8 cellular contexts compared by ENCODE assay signal in genomic region chr9:114155263-114155966, GRCh38. TPM values are rescaled to one million over a fixed set of nuclear protein-coding genes. Genes with fewer than 3 reads are reported as not detected.
DNase-seq lines count a peak whose midpoint lies in the region; ATAC-seq and TF ChIP-seq lines count a peak whose summit lies in the region.

Gene COL27A1 (plus strand): TSS chr9:114155537. CDS start chr9:114155951, 414 bp downstream.

- TF ChIP-seq POLR2A in esophagus squamous epithelium (IDR thresholded peaks at IDR 0.05), result no peak

- no peaks in the 10 kb centered on the region for H4K20me1 ChIP-seq in PC-3 (ENCODE audit: low read length)

- WGBS in esophagus squamous epithelium, 2 donors, result 0% methylated on average over 12 to 24 of the region's 58 CpGs

- DNase-seq in AG09319 (ENCODE audit: extremely low read depth, low read depth), result peak; percentile 55
- DNase-seq in PC-3, result peak; percentile 67
- DNase-seq in activated T-cell treated with anti-CD3 and anti-CD28 coated beads, Interleukin-2, amount 50 U/mL, for 72 hours, result peak; percentile 87 to 90
- DNase-seq in esophagus squamous epithelium (lab: John Stamatoyannopoulos, UW), result no peak
- DNase-seq in stimulated activated CD8-positive, alpha-beta memory T cell treated with anti-CD3 and anti-CD28 coated beads, Interleukin-4, amount 100 ng/mL, for 48 hours, result peak; percentile 94

- H3K4me1 ChIP-seq in PC-3 (ENCODE audit: insufficient read depth, low read length) (peaks cover 10% of the 10 kb centered on the region), esophagus squamous epithelium (peaks cover 21 to 57% (median 29%) of the 10 kb centered on the region in 3 donors), muscle layer of duodenum (ENCODE audit: control insufficient read depth in 1 of 2, insufficient read depth in 2 of 2, low read length in 2 of 2) (peaks cover 0 to 19% of the 10 kb centered on the region in 2 donors)

- ATAC-seq in GM19043 (IDR thresholded peaks at IDR 0.05; ENCODE audit: low read depth, unreplicated experiment), result peak; percentile 73
- peak; percentile 68 for ATAC-seq in HG03558 (IDR thresholded peaks at IDR 0.05; ENCODE audit: extremely low read depth, unreplicated experiment)
- peak; percentile 84 for ATAC-seq in PC-3
- ATAC-seq in activated T-cell treated with anti-CD3 and anti-CD28 coated beads, Interleukin-2, amount 50 U/mL, for 72 hours (replicated peaks in 1 of 2), result peak; percentile 90 to 91

- peak within 1 kb of the TSS; percentile 90 for H2AFZ ChIP-seq in PC-3 (ENCODE audit: low read length)

- intact Hi-C loops in PC-3 (cut with micrococcal nuclease), result loop anchor here (1.0 to 5.0 kb wide), 3 partner anchors 73 to 136 kb away; no protein-coding TSS in a partner anchor
- intact Hi-C loops in esophagus squamous epithelium (cut with DNase I), result loop anchor here (5.0 kb wide), 1 partner anchor 132 kb away; no protein-coding TSS in a partner anchor

- no peaks in the 10 kb centered on the region for H3K79me2 ChIP-seq in PC-3 (ENCODE audit: low read length)

- H3K9ac ChIP-seq in PC-3 (ENCODE audit: low read length), result peak within 1 kb of the TSS; percentile 51; the same call in 1 of the 2 replicates

- CTCF ChIA-PET in PC-3 (lab: Charles Lee), result interaction anchor here (0.6 to 1.0 kb wide), 2 partner anchors 119 to 136 kb away, joined by 3 read pairs; no protein-coding TSS in a partner anchor

- no peaks in the 10 kb centered on the region for H3K36me3 ChIP-seq in PC-3 (ENCODE audit: low read depth, low read length)
- no peaks in the 10 kb centered on the region for H3K36me3 ChIP-seq in esophagus squamous epithelium
- no peaks in the 10 kb centered on the region for H3K36me3 ChIP-seq in muscle layer of duodenum (ENCODE audit: control insufficient read depth in 1 of 2, insufficient read depth in 2 of 2, low read length in 2 of 2)

- no peaks in the 10 kb centered on the region for H3K9me3 Mint-ChIP-seq in activated T-cell treated with anti-CD3 and anti-CD28 coated beads, Interleukin-2, amount 50 U/mL, for 72 hours

- no peaks in the 10 kb centered on the region for H3F3A ChIP-seq in PC-3 (ENCODE audit: low read length, unreplicated experiment)

- no TSS peak for BruUV-seq in PC-3 (replicated peaks; lab: Mats Ljungman, UMichigan)

- no peaks in the 10 kb centered on the region for H3K9me3 ChIP-seq in PC-3 (ENCODE audit: low read length)
- no peaks in the 10 kb centered on the region for H3K9me3 ChIP-seq in esophagus squamous epithelium
- H3K9me3 ChIP-seq in muscle layer of duodenum (ENCODE audit: control insufficient read depth in 1 of 2, low read length in 2 of 2), result no peaks in the 10 kb centered on the region

- POLR2A ChIA-PET in PC-3 (lab: Charles Lee; ENCODE audit: unreplicated experiment), result no interaction called here

- H3K4me1 Mint-ChIP-seq in activated T-cell treated with anti-CD3 and anti-CD28 coated beads, Interleukin-2, amount 50 U/mL, for 72 hours (ENCODE audit: low read depth), result peaks cover 17% of the 10 kb centered on the region

- peak within 1 kb of the TSS; percentile 81 to 94 for H3K4me3 Mint-ChIP-seq in activated T-cell treated with anti-CD3 and anti-CD28 coated beads, Interleukin-2, amount 50 U/mL, for 72 hours

- H3K27me3 ChIP-seq in PC-3 (ENCODE audit: low read length) (no peaks in the 10 kb centered on the region), esophagus squamous epithelium (peaks cover 0 to 60% (median 6%) of the 10 kb centered on the region in 4 donors), muscle layer of duodenum (ENCODE audit: low read depth, low read length) (peaks cover 17% of the 10 kb centered on the region)

- H3K27me3 Mint-ChIP-seq in activated T-cell treated with anti-CD3 and anti-CD28 coated beads, Interleukin-2, amount 50 U/mL, for 72 hours (ENCODE audit: low read depth), result peaks cover 58% of the 10 kb centered on the region

- H3K9me2 ChIP-seq in PC-3 (replicated peaks; ENCODE audit: low read length), result no peaks in the 10 kb centered on the region

- H3K4me2 ChIP-seq in PC-3 (ENCODE audit: low read length), result peak within 1 kb of the TSS; percentile 89

- peak within 1 kb of the TSS; percentile 7 for H3K27ac Mint-ChIP-seq in activated T-cell treated with anti-CD3 and anti-CD28 coated beads, Interleukin-2, amount 50 U/mL, for 72 hours

- H3K27ac ChIP-seq in PC-3 (ENCODE audit: low read length) (no peak within 1 kb of the TSS), esophagus squamous epithelium (peak within 1 kb of the TSS; percentile 52 to 83 (median 74)), muscle layer of duodenum (ENCODE audit: low read length) (no peak within 1 kb of the TSS)

- H3K4me3 ChIP-seq in PC-3 (ENCODE audit: low read length) (peak within 1 kb of the TSS; percentile 72), esophagus squamous epithelium (peak within 1 kb of the TSS; percentile 40 to 71 (median 65)), muscle layer of duodenum (ENCODE audit: low read depth in 1 of 2, low read length in 2 of 2) (peak within 1 kb of the TSS; percentile 60 to 68)

- H3K36me3 Mint-ChIP-seq in activated T-cell treated with anti-CD3 and anti-CD28 coated beads, Interleukin-2, amount 50 U/mL, for 72 hours (ENCODE audit: insufficient read depth in 2 of 2), result no peaks in the 10 kb centered on the region

- TF ChIP-seq CTCF in AG09319 (IDR thresholded peaks at IDR 0.05; ENCODE audit: low read depth, low read length), result peak; percentile 86
- TF ChIP-seq CTCF in PC-3 (conservative IDR thresholded peaks at IDR 0.05; ENCODE audit: low read depth, low read length), result peak; percentile 73
- TF ChIP-seq CTCF in esophagus squamous epithelium (IDR thresholded peaks at IDR 0.05), result peak; percentile 87 to 93 (median 89)

RNA-seq across cellular contexts. Expression of gene COL27A1, which starts in this region (rescaled TPM):
- total RNA-seq in PC-3 (2014; rRNA removed), result 4.3 and 11.4 TPM in 2 replicates
- 1 to 10 TPM; 1.3 to 2.4 TPM for total RNA-seq in activated T-cell treated with anti-CD3 and anti-CD28 coated beads, Interleukin-2, amount 50 U/mL, for 72 hours
- 10 to 100 TPM in 2 of 4 donors, 1 to 10 TPM in 2; 7.5 to 34.0 (median 12.0) TPM for total RNA-seq in esophagus squamous epithelium

Comparison
In these comparisons a context has a peak if more than half of its experiments do, and no peak if none do; other contexts are left out.
1. H3K27ac ChIP-seq: peak in esophagus squamous epithelium (4 of 4); none in PC-3 (single experiment) and muscle layer of duodenum (single experiment).
2. Peak in every context shown above with its lines, with median percentiles within 50 percentile points of each other: CTCF ChIP-seq, ATAC-seq and H3K4me3 ChIP-seq.